In the genomic region with DNA sequence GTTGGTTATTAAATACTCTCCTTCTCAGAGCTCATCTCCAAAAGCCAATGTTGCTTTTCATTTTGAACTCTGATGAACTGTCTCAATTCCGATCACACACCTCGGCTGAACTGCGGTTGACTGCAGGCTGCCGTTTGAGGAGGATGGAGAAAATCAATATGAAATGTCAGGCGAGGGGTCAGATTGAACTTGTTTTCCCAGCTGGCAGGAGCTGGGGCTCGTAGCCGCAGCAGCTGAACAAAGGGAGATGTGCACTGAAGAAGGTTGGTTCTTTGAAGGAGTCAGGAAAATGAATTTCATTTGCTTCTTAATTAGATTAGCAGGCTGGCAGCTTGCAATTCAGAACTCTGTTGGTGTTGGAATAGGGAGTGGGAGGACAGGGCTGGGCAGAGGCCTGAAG, we compare ENCODE assay signal across 18 cellular contexts.
DNase-seq lines count a peak whose midpoint lies in the region; ATAC-seq, FAIRE-seq and TF ChIP-seq lines count a peak whose summit lies in the region.
"Had no signal": no experiment of that assay in that cellular context is flagged by ENCODE, and none has a peak within 500 bp of the region (broad histone marks: within the 10 kb centered on the region; RNA-seq: fewer than 3 reads in every experiment).

No MANE protein-coding gene starts in this region.

- H2AFZ ChIP-seq in HepG2 (ENCODE audit: low read length) (no peak overlapping the region), PC-3 (ENCODE audit: low read length) (no peak overlapping the region)

- no peaks in the 10 kb centered on the region for H3K27me3 ChIP-seq in liver (ENCODE audit: control insufficient read depth in 4 of 4, insufficient read depth in 4 of 4, low read length in 3 of 4)
- no peaks in the 10 kb centered on the region for H3K27me3 ChIP-seq in HepG2 (ENCODE audit: control insufficient read depth in 1 of 2, insufficient read depth in 2 of 2, low read length in 2 of 2)
- peaks cover 87% of the 10 kb centered on the region for H3K27me3 ChIP-seq in PC-3 (ENCODE audit: low read length)

- no peak for FAIRE-seq in HepG2 (lab: Jason Lieb, UNC)
- FAIRE-seq: D721Med, GM18507 had no signal

- no peak overlapping the region for H3K4me3 ChIP-seq in liver (ENCODE audit: low read depth in 1 of 3, low read length in 3 of 3)
- H3K4me3 ChIP-seq in HepG2 (replicated peaks in 1 of 3; ENCODE audit: insufficient read depth in 1 of 3, low read depth in 2 of 3, low read length in 3 of 3) = no peak overlapping the region
- no peak overlapping the region for H3K4me3 ChIP-seq in PC-3 (ENCODE audit: low read length)

- H3K9me3 ChIP-seq in liver (ENCODE audit: control insufficient read depth in 4 of 4, low read length in 3 of 4) (no peaks in the 10 kb centered on the region), HepG2 (ENCODE audit: low read length) (no peaks in the 10 kb centered on the region), PC-3 (ENCODE audit: low read length) (no peaks in the 10 kb centered on the region)

- CTCF ChIA-PET in HepG2 (lab: Yijun Ruan, JAX; ENCODE audit: low intra/inter-chr PET ratio, low total read pairs) = no interaction called here
- CTCF ChIA-PET in PC-3 (lab: Charles Lee) = no interaction called here

- in situ Hi-C loops in HepG2 (cut with HindIII; ENCODE audit: extremely low pct_ligation_motif_present, low pct_unique_long_range_greater_than_20kb) = no loop called here

- no peak for TF ChIP-seq CTCF in liver (IDR thresholded peaks at IDR 0.05; ENCODE audit: low read depth, low read length, missing input control)
- TF ChIP-seq CTCF in HepG2 (CRISPR knock-in tag; IDR thresholded peaks at IDR 0.05) = no peak
- TF ChIP-seq CTCF in PC-3 (conservative IDR thresholded peaks at IDR 0.05; ENCODE audit: low read depth, low read length) = no peak

- H3K4me2 ChIP-seq in HepG2 (ENCODE audit: low read depth, low read length) = no peak overlapping the region
- no peak overlapping the region for H3K4me2 ChIP-seq in PC-3 (ENCODE audit: low read length)

- TF ChIP-seq RAD21 in liver (IDR thresholded peaks at IDR 0.05) (no peak), HepG2 (CRISPR knock-in tag; IDR thresholded peaks at IDR 0.05) (no peak)

- TF ChIP-seq EP300 in HepG2 (IDR thresholded peaks at IDR 0.05; ENCODE audit: low read depth in 2 of 2, low read length in 2 of 2) = no peak
- TF ChIP-seq EP300 in HepG2 (CRISPR knock-in tag; IDR thresholded peaks at IDR 0.05; ENCODE audit: borderline replicate concordance) = no peak

- TF ChIP-seq POLR2A in HepG2 (IDR thresholded peaks at IDR 0.05; ENCODE audit: insufficient read depth in 1 of 2, low read depth in 2 of 2, low read length in 2 of 2) = no peak

- H3K36me3 ChIP-seq in liver (ENCODE audit: control insufficient read depth in 4 of 4, insufficient read depth in 3 of 4, low read depth in 1 of 4, low read length in 3 of 4) (no peaks in the 10 kb centered on the region), HepG2 (replicated peaks in 1 of 2; ENCODE audit: control insufficient read depth in 1 of 2, insufficient read depth in 2 of 2, low read length in 2 of 2) (no peaks in the 10 kb centered on the region), PC-3 (ENCODE audit: low read depth, low read length) (no peaks in the 10 kb centered on the region)

- no peak overlapping the region for H3K9ac ChIP-seq in liver (ENCODE audit: low read depth in 1 of 2, low read length in 2 of 2)
- H3K9ac ChIP-seq in HepG2 (ENCODE audit: insufficient read depth, low read depth, low read length) = no peak overlapping the region
- no peak overlapping the region for H3K9ac ChIP-seq in PC-3 (ENCODE audit: low read length)

- ATAC-seq in HepG2 = no peak
- ATAC-seq in left lobe of liver = peak; percentile 40
- ATAC-seq in PC-3 = no peak
- ATAC-seq in GM19328 (IDR thresholded peaks at IDR 0.05; ENCODE audit: unreplicated experiment) = no peak

- H3K27ac ChIP-seq in liver (ENCODE audit: low read depth in 1 of 2, low read length in 2 of 2) (no peak overlapping the region), HepG2 (ENCODE audit: extremely low read length, insufficient read depth, low read length) (no peak overlapping the region), PC-3 (ENCODE audit: low read length) (no peak overlapping the region)

- H4K20me1 ChIP-seq in HepG2 (ENCODE audit: insufficient read depth, low read length) = no peaks in the 10 kb centered on the region
- H4K20me1 ChIP-seq in PC-3 (ENCODE audit: low read length) = no peaks in the 10 kb centered on the region

- DNase-seq in HepG2 (ENCODE audit: low spot score) = no peak
- DNase-seq in NCI-H748 treated with DMSO at 0.1 percent for 48 hours (lab: John Stamatoyannopoulos, UW) = peak; percentile 59
- no peak for DNase-seq in left lobe of liver (ENCODE audit: low spot score)
- DNase-seq in PC-3 = no peak
- no peak for DNase-seq in inferior parietal cortex (ENCODE audit: extremely low spot score)
- DNase-seq in stimulated activated CD4-positive, alpha-beta T cell treated with anti-CD3 and anti-CD28 coated beads, Interleukin-4, amount 100 ng/mL, for 4 hours = no peak
- DNase-seq: activated CD4-positive, alpha-beta T cell treated with anti-CD3 and anti-CD28 coated beads, Interleukin-2, amount 10 ng/mL, durations not matched to agents 24 days and 14 days; activated naive CD8-positive, alpha-beta T cell treated with anti-CD3 and anti-CD28 coated beads, Interleukin-2, amount 10 ng/mL, durations not matched to agents 7 days and 5 days; effector memory CD4-positive, alpha-beta T cell; Kasumi-1; NCI-H1048; nephron progenitor cell; stimulated activated CD8-positive, alpha-beta memory T cell treated with anti-CD3 and anti-CD28 coated beads, Interleukin-4, amount 100 ng/mL, for 48 hours; substantia nigra had no signal

- POLR2A ChIA-PET in HepG2 (lab: Yijun Ruan, JAX) = no interaction called here
- POLR2A ChIA-PET in PC-3 (lab: Charles Lee; ENCODE audit: unreplicated experiment) = no interaction called here

- 35% methylated on average over 7 of the region's 7 CpGs for WGBS in liver
- WGBS in HepG2 (ENCODE audit: low lambda C conversion rate) = 2% methylated on average over 7 of the region's 7 CpGs

- BruUV-seq in HepG2 (replicated peaks; lab: Mats Ljungman, UMichigan) = no TSS peak
- no TSS peak for BruUV-seq in PC-3 (replicated peaks; lab: Mats Ljungman, UMichigan)

- no peaks in the 10 kb centered on the region for H3K9me2 ChIP-seq in PC-3 (replicated peaks; ENCODE audit: low read length)

- H3K79me2 ChIP-seq in HepG2 (ENCODE audit: insufficient read depth, low read length) = no peaks in the 10 kb centered on the region
- no peaks in the 10 kb centered on the region for H3K79me2 ChIP-seq in PC-3 (ENCODE audit: low read length)

- no peaks in the 10 kb centered on the region for H3F3A ChIP-seq in PC-3 (ENCODE audit: low read length, unreplicated experiment)

- intact Hi-C loops in HepG2 (cut with micrococcal nuclease; ENCODE audit: unreplicated experiment) = no loop called here
- intact Hi-C loops in PC-3 (cut with micrococcal nuclease) = no loop called here

- no peaks in the 10 kb centered on the region for H3K4me1 ChIP-seq in liver (ENCODE audit: control insufficient read depth in 4 of 4, insufficient read depth in 4 of 4, low read length in 3 of 4)
- no peaks in the 10 kb centered on the region for H3K4me1 ChIP-seq in HepG2 (ENCODE audit: insufficient read depth, low read length)
- no peaks in the 10 kb centered on the region for H3K4me1 ChIP-seq in PC-3 (ENCODE audit: insufficient read depth, low read length)

TF ChIP-seq in liver, 16 proteins besides CTCF, POLR2A, EP300 and RAD21:
- TF ChIP-seq HNF4A (conservative IDR thresholded peaks at IDR 0.05) (peak in 1 of 2 donors; percentile 37), MAX (IDR thresholded peaks at IDR 0.05) (no peak), SP1 (IDR thresholded peaks at IDR 0.05) (no peak), FOXA1 (IDR thresholded peaks at IDR 0.05) (no peak), TAF1 (conservative IDR thresholded peaks at IDR 0.05) (no peak), RXRA (IDR thresholded peaks at IDR 0.05) (peak; percentile 83 to 92), HNF4G (IDR thresholded peaks at IDR 0.05) (no peak), NR2F2 (IDR thresholded peaks at IDR 0.05) (peak; percentile 15)

TF ChIP-seq in HepG2, 621 proteins besides CTCF, POLR2A, EP300 and RAD21 (continues in another document):
- TF ChIP-seq CREB3 (CRISPR knock-in tag; IDR thresholded peaks at IDR 0.05) = no peak
- no peak for TF ChIP-seq ZNF12 (CRISPR knock-in tag; IDR thresholded peaks at IDR 0.05)
- no peak for TF ChIP-seq ZBTB43 (CRISPR knock-in tag; conservative IDR thresholded peaks at IDR 0.05)
- TF ChIP-seq, protein P1, sequence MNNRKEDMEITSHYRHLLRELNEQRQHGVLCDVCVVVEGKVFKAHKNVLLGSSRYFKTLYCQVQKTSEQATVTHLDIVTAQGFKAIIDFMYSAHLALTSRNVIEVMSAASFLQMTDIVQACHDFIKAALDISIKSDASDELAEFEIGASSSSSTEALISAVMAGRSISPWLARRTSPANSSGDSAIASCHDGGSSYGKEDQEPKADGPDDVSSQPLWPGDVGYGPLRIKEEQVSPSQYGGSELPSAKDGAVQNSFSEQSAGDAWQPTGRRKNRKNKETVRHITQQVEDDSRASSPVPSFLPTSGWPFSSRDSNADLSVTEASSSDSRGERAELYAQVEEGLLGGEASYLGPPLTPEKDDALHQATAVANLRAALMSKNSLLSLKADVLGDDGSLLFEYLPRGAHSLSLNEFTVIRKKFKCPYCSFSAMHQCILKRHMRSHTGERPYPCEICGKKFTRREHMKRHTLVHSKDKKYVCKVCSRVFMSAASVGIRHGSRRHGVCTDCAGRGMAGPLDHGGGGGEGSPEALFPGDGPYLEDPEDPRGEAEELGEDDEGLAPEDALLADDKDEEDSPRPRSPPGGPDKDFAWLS (CRISPR knock-in tag; IDR thresholded peaks at IDR 0.05; ENCODE audit: borderline replicate concordance) = no peak
- TF ChIP-seq ZBTB20 (CRISPR knock-in tag; IDR thresholded peaks at IDR 0.05; ENCODE audit: borderline replicate concordance, low read depth) = no peak
- TF ChIP-seq ZNF382 (CRISPR knock-in tag; IDR thresholded peaks at IDR 0.05; ENCODE audit: borderline replicate concordance) = no peak
